ENCODE assay signal across 27 cellular contexts in the genomic region with DNA sequence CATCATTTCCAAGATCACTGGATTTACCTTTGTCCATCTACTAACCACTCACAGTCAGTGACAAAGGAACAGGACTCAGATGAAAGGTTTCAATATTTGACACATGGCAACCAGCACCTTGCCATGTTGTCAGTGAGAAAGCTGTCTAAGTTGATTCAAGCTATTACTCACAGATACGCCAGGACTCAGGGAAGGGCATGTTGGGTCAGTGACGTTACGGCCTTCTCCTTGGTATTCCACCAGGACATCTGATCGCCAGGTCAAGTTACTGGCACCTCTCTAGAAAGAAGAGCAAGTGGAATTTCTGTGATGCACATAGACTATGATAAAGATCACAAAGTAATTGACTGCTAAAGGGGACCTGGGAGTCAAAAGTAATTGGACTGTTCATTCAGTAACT.
"Had no signal": no experiment of that assay in that cellular context is flagged by ENCODE, and none has a peak within 500 bp of the region (broad histone marks: within the 10 kb centered on the region; RNA-seq: fewer than 3 reads in every experiment).

No MANE protein-coding gene starts in this region.

- H3K4me3 ChIP-seq: ascending aorta, breast epithelium, coronary artery, dorsolateral prefrontal cortex had no signal

- H3K9me3 ChIP-seq: ascending aorta, breast epithelium had no signal

- H3K27ac Mint-ChIP-seq: activated CD4-positive, alpha-beta T cell treated with anti-CD3 and anti-CD28 coated beads, Interleukin-2, amount 10 ng/mL, durations not matched to agents 24 days and 14 days; brain; endodermal cell had no signal

- H3K27me3 Mint-ChIP-seq: activated CD4-positive, alpha-beta T cell treated with anti-CD3 and anti-CD28 coated beads for 36 hours; activated CD4-positive, alpha-beta T cell treated with anti-CD3 and anti-CD28 coated beads, Interleukin-2, amount 10 ng/mL, durations not matched to agents 24 days and 14 days; activated CD8-positive, alpha-beta memory T cell treated with anti-CD3 and anti-CD28 coated beads, Interleukin-2, amount 10 ng/mL, durations not matched to agents 7 days and 5 days; activated CD8-positive, alpha-beta T cell treated with anti-CD3 and anti-CD28 coated beads for 36 hours; activated naive CD4-positive, alpha-beta T cell treated with anti-CD3 and anti-CD28 coated beads, Interleukin-2, amount 10 ng/mL, durations not matched to agents 7 days and 5 days; activated naive CD8-positive, alpha-beta T cell treated with anti-CD3 and anti-CD28 coated beads, Interleukin-2, amount 10 ng/mL, durations not matched to agents 7 days and 5 days; brain; central memory CD8-positive, alpha-beta T cell; dendritic cell treated with granulocyte-macrophage colony-stimulating factor and Interleukin-4, amounts not matched to agents 40 ng/mL and 50 ng/mL, for 4 days had no signal

- ATAC-seq: activated CD4-positive, alpha-beta T cell treated with anti-CD3 and anti-CD28 coated beads for 36 hours; activated CD8-positive, alpha-beta T cell treated with anti-CD3 and anti-CD28 coated beads for 36 hours; activated naive CD4-positive, alpha-beta T cell treated with anti-CD3 and anti-CD28 coated beads, Interleukin-2, amount 50 U/mL, for 72 hours had no signal

- FAIRE-seq: frontal cortex had no signal

- H3K9me3 Mint-ChIP-seq: activated CD4-positive, alpha-beta T cell treated with anti-CD3 and anti-CD28 coated beads, Interleukin-2, amount 10 ng/mL, durations not matched to agents 24 days and 14 days; activated CD8-positive, alpha-beta T cell treated with anti-CD3 and anti-CD28 coated beads for 36 hours; activated naive CD4-positive, alpha-beta T cell treated with anti-CD3 and anti-CD28 coated beads, Interleukin-2, amount 10 ng/mL, durations not matched to agents 7 days and 5 days; activated naive CD4-positive, alpha-beta T cell treated with anti-CD3 and anti-CD28 coated beads, Interleukin-2, amount 50 U/mL, for 72 hours; activated naive CD8-positive, alpha-beta T cell treated with anti-CD3 and anti-CD28 coated beads, Interleukin-2, amount 10 ng/mL, durations not matched to agents 7 days and 5 days; activated T-helper 1 cell treated with anti-CD3 and anti-CD28 coated beads, Interleukin-12 subunit alpha, Interleukin-12 subunit beta, Interleukin-2, Interleukin-4 antibody, amounts not matched to agents 30 ng/mL and 10 ng/mL and 1 ng/mL, durations not matched to agents 14 hours and 24 hours and 36 hours; brain; central memory CD8-positive, alpha-beta T cell; dendritic cell treated with granulocyte-macrophage colony-stimulating factor and Interleukin-4, amounts not matched to agents 40 ng/mL and 50 ng/mL, for 4 days; endodermal cell had no signal

- H3K27me3 ChIP-seq: ascending aorta, breast epithelium, dorsolateral prefrontal cortex had no signal

- H3K4me1 ChIP-seq: ascending aorta, breast epithelium had no signal

- H3K4me1 Mint-ChIP-seq: brain, endodermal cell had no signal

- DNase-seq: activated CD4-positive, alpha-beta T cell treated with anti-CD3 and anti-CD28 coated beads for 36 hours; activated CD4-positive, alpha-beta T cell treated with anti-CD3 and anti-CD28 coated beads, Interleukin-2, amount 10 ng/mL, durations not matched to agents 24 days and 14 days; activated CD4-positive, CD25-positive, alpha-beta regulatory T cell; activated CD4-positive, CD25-positive, alpha-beta regulatory T cell treated with anti-CD3 and anti-CD28 coated beads, Interleukin-2, amount 50 U/mL, for 72 hours; activated CD8-positive, alpha-beta memory T cell treated with anti-CD3 and anti-CD28 coated beads, Interleukin-2, amount 10 ng/mL, durations not matched to agents 7 days and 5 days; activated CD8-positive, alpha-beta memory T cell treated with anti-CD3 and anti-CD28 coated beads, Interleukin-2, amount 50 U/mL, for 4 hours; activated CD8-positive, alpha-beta T cell treated with anti-CD3 and anti-CD28 coated beads for 36 hours; activated gamma-delta T cell; activated naive CD4-positive, alpha-beta T cell; activated naive CD4-positive, alpha-beta T cell treated with anti-CD3 and anti-CD28 coated beads, Interleukin-2, amount 10 ng/mL, durations not matched to agents 7 days and 5 days; activated naive CD8-positive, alpha-beta T cell treated with anti-CD3 and anti-CD28 coated beads, Interleukin-2, amount 10 ng/mL, durations not matched to agents 7 days and 5 days; activated T-cell treated with anti-CD3 and anti-CD28 coated beads, Interleukin-2, amount 50 U/mL, for 1 hour; activated T-cell treated with anti-CD3 and anti-CD28 coated beads, Interleukin-2, amount 50 U/mL, for 48 hours; dorsolateral prefrontal cortex; effector memory CD4-positive, alpha-beta T cell; endodermal cell; foreskin fibroblast; T-helper 2 cell had no signal

- H3K27ac ChIP-seq: ascending aorta, breast epithelium, coronary artery, dorsolateral prefrontal cortex had no signal

- H3K4me3 Mint-ChIP-seq: activated CD4-positive, alpha-beta T cell treated with anti-CD3 and anti-CD28 coated beads for 36 hours; activated CD4-positive, alpha-beta T cell treated with anti-CD3 and anti-CD28 coated beads, Interleukin-2, amount 10 ng/mL, durations not matched to agents 24 days and 14 days; activated CD8-positive, alpha-beta memory T cell treated with anti-CD3 and anti-CD28 coated beads, Interleukin-2, amount 10 ng/mL, durations not matched to agents 7 days and 5 days; activated CD8-positive, alpha-beta T cell treated with anti-CD3 and anti-CD28 coated beads for 36 hours; activated naive CD4-positive, alpha-beta T cell treated with anti-CD3 and anti-CD28 coated beads, Interleukin-2, amount 10 ng/mL, durations not matched to agents 7 days and 5 days; activated T-helper 1 cell treated with anti-CD3 and anti-CD28 coated beads, Interleukin-12 subunit alpha, Interleukin-12 subunit beta, Interleukin-2, Interleukin-4 antibody, amounts not matched to agents 30 ng/mL and 10 ng/mL and 1 ng/mL, durations not matched to agents 14 hours and 24 hours and 36 hours; brain; central memory CD8-positive, alpha-beta T cell; dendritic cell treated with granulocyte-macrophage colony-stimulating factor and Interleukin-4, amounts not matched to agents 40 ng/mL and 50 ng/mL, for 4 days; endodermal cell had no signal
